In the genomic region with DNA sequence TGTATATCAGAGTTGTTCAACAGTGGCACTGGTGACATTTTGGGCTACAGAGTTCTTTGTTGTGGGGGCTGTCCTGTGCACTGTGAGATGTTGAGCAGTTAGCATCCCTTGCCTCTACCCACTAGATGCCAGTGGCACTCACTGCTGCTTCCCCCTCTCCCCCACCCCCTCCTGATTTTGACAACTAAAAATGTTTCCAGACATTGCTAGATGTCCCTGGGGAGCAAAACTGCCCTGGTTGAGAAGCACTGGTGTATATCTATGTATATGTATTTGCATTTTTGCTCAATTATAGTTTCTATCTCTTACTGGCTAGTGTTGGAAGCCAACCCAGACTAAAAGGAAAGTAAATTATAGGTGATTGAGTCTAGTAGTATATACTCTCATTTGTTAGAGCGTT, we compare ENCODE assay signal across 8 cellular contexts. TPM values are rescaled to one million over a fixed set of nuclear protein-coding genes. Genes with fewer than 3 reads are reported as not detected.
DNase-seq lines count a peak whose midpoint lies in the region; ATAC-seq, FAIRE-seq and TF ChIP-seq lines count a peak whose summit lies in the region.

No MANE protein-coding gene starts in this region.

- H4K20me1 ChIP-seq in neural cell (ENCODE audit: insufficient read depth) = no peaks in the 10 kb centered on the region

- no peak for FAIRE-seq in RCC 7860 (lab: Jason Lieb, UNC)

- no peaks in the 10 kb centered on the region for H3K27me3 ChIP-seq in neural cell (ENCODE audit: insufficient read depth, low read depth, low read length)

- peak overlapping the region; percentile 97 for H3K4me3 Mint-ChIP-seq in activated B cell treated with CpG ODN at 0.5 μM for 24 hours

- intact Hi-C loops in activated B cell treated with CpG ODN at 0.5 μM for 24 hours (cut with micrococcal nuclease) (loop anchor here (1.0 kb wide), 1 partner anchor 54 kb away; no protein-coding TSS in a partner anchor), cardiac septum (cut with DNase I) (loop anchor here (5.0 to 10.0 kb wide), 4 partner anchors 36 to 244 kb away; no protein-coding TSS in a partner anchor)

- peak overlapping the region; percentile 98 for H3K27ac Mint-ChIP-seq in activated B cell treated with CpG ODN at 0.5 μM for 24 hours

- no peaks in the 10 kb centered on the region for H3K36me3 ChIP-seq in neural cell (ENCODE audit: insufficient read depth, low read length)

- H3K36me3 Mint-ChIP-seq in activated B cell treated with CpG ODN at 0.5 μM for 24 hours (ENCODE audit: low read depth) = peaks cover 65% of the 10 kb centered on the region

- DNase-seq in activated B cell treated with CpG ODN at 0.5 μM for 24 hours (no peak), NCI-H345 treated with DMSO at 0.1 percent for 48 hours (lab: John Stamatoyannopoulos, UW; ENCODE audit: unreplicated experiment) (no peak), cardiac septum (ENCODE audit: low spot score) (no peak), RCC 7860 (ENCODE audit: low spot score) (no peak), NCI-H345 (lab: John Stamatoyannopoulos, UW) (no peak)

- H3K9me3 ChIP-seq in neural cell (ENCODE audit: low read length) = no peaks in the 10 kb centered on the region

- no peaks in the 10 kb centered on the region for H3K9me2 ChIP-seq in neural cell (ENCODE audit: insufficient read depth, low read length)

- POLR2A ChIA-PET in activated B cell treated with CpG ODN at 0.5 μM for 24 hours (lab: Charles Lee) = interaction anchor here (0.6 to 6.0 kb wide), 14 partner anchors 14 to 104 kb away, joined by 3 to 103 read pairs (median 6); no protein-coding TSS in a partner anchor

- peak overlapping the region; percentile 19 for H3K9ac ChIP-seq in neural cell (ENCODE audit: low read length)

- no peaks in the 10 kb centered on the region for H3K27me3 Mint-ChIP-seq in activated B cell treated with CpG ODN at 0.5 μM for 24 hours

- CTCF ChIA-PET in activated B cell treated with CpG ODN at 0.5 μM for 24 hours (lab: Charles Lee) = interaction anchor here (0.7 to 4.3 kb wide), 8 partner anchors 15 to 105 kb away, joined by 3 to 30 read pairs (median 5); no protein-coding TSS in a partner anchor

- no peaks in the 10 kb centered on the region for H3F3A ChIP-seq in neural cell (ENCODE audit: insufficient read depth, low read length, poor library complexity, severe bottlenecking)

- peaks cover 78% of the 10 kb centered on the region for H3K4me1 Mint-ChIP-seq in activated B cell treated with CpG ODN at 0.5 μM for 24 hours

- H3K79me2 ChIP-seq in neural cell (replicated peaks; ENCODE audit: insufficient read depth, low read length) = peaks cover 65% of the 10 kb centered on the region

- ATAC-seq in GM18858 (IDR thresholded peaks at IDR 0.05; ENCODE audit: unreplicated experiment) = peak; percentile 29
- peak; percentile 17 for ATAC-seq in HG02884 (IDR thresholded peaks at IDR 0.05; ENCODE audit: unreplicated experiment)
- ATAC-seq in activated B cell treated with CpG ODN at 0.5 μM for 24 hours (ENCODE audit: low read depth) = peak; percentile 27

- peaks cover 3% of the 10 kb centered on the region for H3K9me3 Mint-ChIP-seq in activated B cell treated with CpG ODN at 0.5 μM for 24 hours

- TF ChIP-seq EP300 in neural cell (conservative IDR thresholded peaks at IDR 0.05; ENCODE audit: poor library complexity, severe bottlenecking) = no peak

- H3K4me2 ChIP-seq in neural cell (ENCODE audit: low read length) = peak overlapping the region; percentile 92

- no peak overlapping the region for H2AFZ ChIP-seq in neural cell (ENCODE audit: low read depth, low read length)

- H3K27ac ChIP-seq in neural cell (ENCODE audit: low read length) = no peak overlapping the region

- TF ChIP-seq CTCF in activated B cell treated with CpG ODN at 0.5 μM for 24 hours (IDR thresholded peaks at IDR 0.05) = no peak
- TF ChIP-seq CTCF in neural cell (IDR thresholded peaks at IDR 0.05; ENCODE audit: poor library complexity, severe bottlenecking) = no peak

- TF ChIP-seq RAD21 in neural cell (conservative IDR thresholded peaks at IDR 0.05) = no peak

- H3K4me3 ChIP-seq in neural cell (ENCODE audit: low read length) = peak overlapping the region; percentile 97

TF ChIP-seq in neural cell, 6 proteins besides CTCF, POLR2A, EP300 and RAD21:
- TF ChIP-seq SMC3 (conservative IDR thresholded peaks at IDR 0.05; ENCODE audit: poor library complexity) (no peak), MXI1 (conservative IDR thresholded peaks at IDR 0.05; ENCODE audit: poor library complexity, severe bottlenecking) (no peak), EZH2 (IDR thresholded peaks at IDR 0.05; ENCODE audit: borderline replicate concordance, insufficient read depth, low read length, poor library complexity, severe bottlenecking) (no peak), REST (IDR thresholded peaks at IDR 0.05; ENCODE audit: borderline replicate concordance) (no peak), TAF1 (IDR thresholded peaks at IDR 0.05; ENCODE audit: low read depth) (no peak), POLR2AphosphoS5 (IDR thresholded peaks at IDR 0.05) (no peak)

RNA-seq across cellular contexts. Expression of gene TMEM131L, which starts 2.4 kb away (rescaled TPM):
- total RNA-seq in activated B cell treated with CpG ODN at 0.5 μM for 24 hours (170 and 193 TPM in 2 replicates), cardiac septum (21.2 TPM)
- 11.1 and 14.5 TPM in 2 replicates for polyA plus RNA-seq in neural cell
- polyA minus RNA-seq in neural cell = 59.6 and 63.5 TPM in 2 replicates
